In genomic region chr12:21831671-21832357, GRCh38 we compare ENCODE assay signal across 12 cellular contexts. TPM values are rescaled to one million over a fixed set of nuclear protein-coding genes. Genes with fewer than 3 reads are reported as not detected.
DNase-seq lines count a peak whose midpoint lies in the region; ATAC-seq lines count a peak whose summit lies in the region.
"Had no signal": no experiment of that assay in that cellular context is flagged by ENCODE, and none has a peak within 500 bp of the region (broad histone marks: within the 10 kb centered on the region; RNA-seq: fewer than 3 reads in every experiment).

No MANE protein-coding gene starts in this region.

- no peaks in the 10 kb centered on the region for H3K27me3 ChIP-seq in ACC112 (ENCODE audit: insufficient read depth, low read length)

- H3K4me3 ChIP-seq in ACC112 (ENCODE audit: low read depth, low read length): peak overlapping the region; percentile 6

- intact Hi-C loops in left ventricle myocardium superior (cut with micrococcal nuclease): no loop called here
- intact Hi-C loops in sciatic nerve (cut with DNase I): no loop called here

- ATAC-seq in left ventricle myocardium superior: peak; percentile 74
- peak; percentile 88 for ATAC-seq in sciatic nerve
- ATAC-seq in activated CD4-positive, CD25-positive, alpha-beta regulatory T cell treated with anti-CD3 and anti-CD28 coated beads, Interleukin-2, amount 50 U/mL, for 24 hours: no peak
- ATAC-seq: naive thymus-derived CD8-positive, alpha-beta T cell had no signal

- peaks cover 15% of the 10 kb centered on the region for H3K4me1 ChIP-seq in ACC112 (ENCODE audit: control insufficient read depth, insufficient read depth, low read length, unreplicated experiment)

- peaks cover 7% of the 10 kb centered on the region; the same call in 1 of the 2 replicates for H3K36me3 ChIP-seq in ACC112 (ENCODE audit: insufficient read depth, low read length)

- no peaks in the 10 kb centered on the region for H3K79me2 ChIP-seq in ACC112 (ENCODE audit: control insufficient read depth, insufficient read depth, low read length, unreplicated experiment)

- H3K27ac ChIP-seq in ACC112 (ENCODE audit: low read depth, low read length): peak overlapping the region; percentile 76
- H3K27ac ChIP-seq in substantia nigra (ENCODE audit: low read depth, low read length, poor library complexity, severe bottlenecking): no peak overlapping the region

- peak; percentile 20 for DNase-seq in brain pericyte (ENCODE audit: low read depth, low spot score)
- DNase-seq in left ventricle myocardium superior: peak; percentile 28
- no peak for DNase-seq in sciatic nerve (ENCODE audit: low spot score)
- DNase-seq in OCI-M1 (lab: John Stamatoyannopoulos, UW): no peak
- DNase-seq in GM19240 (ENCODE audit: insufficient read length, low spot score): no peak
- no peak for DNase-seq in substantia nigra (lab: John Stamatoyannopoulos, UW)
- DNase-seq: activated CD4-positive, alpha-beta T cell treated with anti-CD3 and anti-CD28 coated beads, Interleukin-2, amount 10 ng/mL, durations not matched to agents 24 days and 14 days; dermis blood vessel endothelial cell; KBM-7; naive thymus-derived CD8-positive, alpha-beta T cell had no signal

- no peak overlapping the region for H2AFZ ChIP-seq in ACC112 (ENCODE audit: low read length, unreplicated experiment)

RNA-seq across cellular contexts. Expression of gene KCNJ8, which starts 57.3 kb away (rescaled TPM):
- total RNA-seq in left ventricle myocardium superior (55.5 TPM), sciatic nerve (10.8 TPM)
- total RNA-seq: activated CD4-positive, alpha-beta T cell treated with anti-CD3 and anti-CD28 coated beads, Interleukin-2, amount 10 ng/mL, durations not matched to agents 24 days and 14 days; naive thymus-derived CD8-positive, alpha-beta T cell had no signal

Comparison
In these comparisons a context has a peak if more than half of its experiments do, and no peak if none do; other contexts are left out.
1. DNase-seq: peak in brain pericyte (single experiment) and left ventricle myocardium superior (single experiment); none in sciatic nerve (single experiment), OCI-M1 (single experiment), GM19240 (single experiment) and substantia nigra (0 of 49).
2. ATAC-seq: peak in left ventricle myocardium superior (single experiment) and sciatic nerve (single experiment); none in activated CD4-positive, CD25-positive, alpha-beta regulatory T cell treated with anti-CD3 and anti-CD28 coated beads, Interleukin-2, amount 50 U/mL, for 24 hours (0 of 2).